1 cellular context compared by ENCODE assay signal in genomic region chr14:104429291-104429861, GRCh38.
TF ChIP-seq lines count a peak whose summit lies in the region.

No MANE protein-coding gene starts in this region.

TF ChIP-seq in SK-N-SH, 30 proteins besides CTCF, POLR2A, EP300 and RAD21 (continued from another document):
- TF ChIP-seq RFX5 (IDR thresholded peaks at IDR 0.05; ENCODE audit: low read length) (no peak), USF2 (IDR thresholded peaks at IDR 0.05; ENCODE audit: borderline replicate concordance, low read depth, low read length) (no peak), RXRA (IDR thresholded peaks at IDR 0.05; ENCODE audit: borderline replicate concordance, low read depth) (no peak), NFIC (IDR thresholded peaks at IDR 0.05; ENCODE audit: borderline replicate concordance) (no peak), SMC3 (IDR thresholded peaks at IDR 0.05; ENCODE audit: low read depth, low read length) (no peak), TCF12 (IDR thresholded peaks at IDR 0.05) (no peak), POLR2AphosphoS5 (IDR thresholded peaks at IDR 0.05; ENCODE audit: low read depth, low read length) (no peak), FOXM1 (IDR thresholded peaks at IDR 0.05; ENCODE audit: low read depth) (no peak), GABPA (IDR thresholded peaks at IDR 0.05; ENCODE audit: low read depth) (no peak), EZH2phosphoT487 (IDR thresholded peaks at IDR 0.05; ENCODE audit: borderline replicate concordance, low read depth) (no peak)
